In the genomic region with DNA sequence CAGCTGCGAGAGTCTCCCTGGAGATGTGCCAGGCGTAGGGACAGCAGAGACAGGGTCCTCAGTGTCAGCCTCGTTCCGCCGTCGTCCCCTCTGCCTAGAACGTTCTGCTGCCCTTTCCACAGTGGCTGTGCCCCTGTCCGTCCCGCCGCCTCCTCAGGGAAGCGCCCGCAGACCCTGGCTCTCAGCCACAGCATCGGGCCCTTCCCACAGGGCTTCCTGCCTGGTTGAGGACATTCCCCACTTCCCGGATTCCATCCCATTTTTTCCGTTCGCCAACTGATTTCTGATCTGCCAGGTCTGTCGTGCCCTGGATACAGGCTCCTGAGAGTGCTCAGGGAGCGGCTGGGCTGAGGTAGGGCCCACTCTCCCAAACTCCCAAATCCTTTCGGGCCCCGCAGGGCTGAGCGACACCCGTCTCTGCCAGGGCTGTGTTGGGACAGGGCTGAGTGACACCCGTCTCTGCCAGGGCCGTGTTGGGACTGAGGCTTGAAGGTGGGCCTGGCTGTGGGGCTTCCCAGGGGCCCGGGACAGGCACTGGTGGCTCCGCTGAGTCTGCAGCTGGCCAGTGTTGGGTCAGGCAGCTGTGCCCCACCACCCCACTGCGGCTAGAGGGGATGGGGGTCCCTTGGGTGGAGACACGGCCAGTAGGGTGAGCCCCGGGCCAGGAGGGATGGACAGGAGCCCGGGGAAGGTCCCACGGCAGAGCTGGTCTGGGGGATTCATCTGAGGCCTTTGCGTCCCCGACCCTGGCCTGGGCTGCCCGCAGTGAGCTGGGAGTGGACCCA, we compare ENCODE assay signal across 14 cellular contexts. TPM values are rescaled to one million over a fixed set of nuclear protein-coding genes. Genes with fewer than 3 reads are reported as not detected.
DNase-seq lines count a peak whose midpoint lies in the region; ATAC-seq lines count a peak whose summit lies in the region.
"Had no signal": no experiment of that assay in that cellular context is flagged by ENCODE, and none has a peak within 500 bp of the region (broad histone marks: within the 10 kb centered on the region; RNA-seq: fewer than 3 reads in every experiment).

No MANE protein-coding gene starts in this region.

- H3K4me3 ChIP-seq in skeletal muscle satellite cell (ENCODE audit: low read length), result no peak overlapping the region

- DNase-seq in NCI-H2029 (lab: John Stamatoyannopoulos, UW), result peak; percentile 41
- no peak for DNase-seq in NCI-H2029 treated with DMSO at 0.1 percent for 48 hours (lab: John Stamatoyannopoulos, UW)
- DNase-seq in SK-N-DZ (ENCODE audit: low spot score), result peak; percentile 51
- DNase-seq in dermis microvascular lymphatic vessel endothelial cell (ENCODE audit: low read depth in 2 of 2), result peak; percentile 14 to 45
- no peak for DNase-seq in HCEC 1CT
- no peak for DNase-seq in activated T-cell treated with anti-CD3 and anti-CD28 coated beads, Interleukin-2, amount 50 U/mL, for 48 hours
- no peak for DNase-seq in activated naive CD4-positive, alpha-beta T cell treated with anti-CD3 and anti-CD28 coated beads, Interleukin-2, amount 50 U/mL, for 72 hours (ENCODE audit: low spot score in 2 of 2)
- DNase-seq: CD4-positive, CD25-positive, alpha-beta regulatory T cell; DMS79; NCI-H1436 treated with DMSO at 0.1 percent for 48 hours had no signal

- no peaks in the 10 kb centered on the region for H3K27me3 ChIP-seq in skeletal muscle satellite cell (ENCODE audit: control insufficient read depth, insufficient read depth, low read length)

- H3K9ac ChIP-seq in skeletal muscle satellite cell (ENCODE audit: low read depth, low read length), result peak overlapping the region; percentile 24

- H3K9me3 ChIP-seq in skeletal muscle satellite cell (replicated peaks; ENCODE audit: low read length), result no peaks in the 10 kb centered on the region

- no peaks in the 10 kb centered on the region for H3K9me3 Mint-ChIP-seq in activated naive CD4-positive, alpha-beta T cell treated with anti-CD3 and anti-CD28 coated beads, Interleukin-2, amount 50 U/mL, for 72 hours
- H3K9me3 Mint-ChIP-seq: CD4-positive, CD25-positive, alpha-beta regulatory T cell; IgD-negative memory B cell had no signal

- no peaks in the 10 kb centered on the region for H3K36me3 Mint-ChIP-seq in activated naive CD4-positive, alpha-beta T cell treated with anti-CD3 and anti-CD28 coated beads, Interleukin-2, amount 50 U/mL, for 72 hours
- H3K36me3 Mint-ChIP-seq: CD4-positive, CD25-positive, alpha-beta regulatory T cell; IgD-negative memory B cell had no signal

- ATAC-seq in activated naive CD4-positive, alpha-beta T cell treated with anti-CD3 and anti-CD28 coated beads, Interleukin-2, amount 50 U/mL, for 72 hours, result no peak
- ATAC-seq: HCT116, Right ventricle myocardium inferior had no signal

- no peak overlapping the region for H3K27ac Mint-ChIP-seq in activated naive CD4-positive, alpha-beta T cell treated with anti-CD3 and anti-CD28 coated beads, Interleukin-2, amount 50 U/mL, for 72 hours
- H3K27ac Mint-ChIP-seq: IgD-negative memory B cell had no signal

- peaks cover 47% of the 10 kb centered on the region for H3K4me1 ChIP-seq in skeletal muscle satellite cell (ENCODE audit: control insufficient read depth, insufficient read depth, low read length)

- H3K36me3 ChIP-seq in skeletal muscle satellite cell (ENCODE audit: insufficient read depth, low read length), result peaks cover 11% of the 10 kb centered on the region

- peak overlapping the region; percentile 55 for H3K4me2 ChIP-seq in skeletal muscle satellite cell (ENCODE audit: low read length)

RNA-seq across cellular contexts. Expression of gene DNLZ, which starts 15.9 kb away (rescaled TPM):
- 39.9 and 53.5 TPM in 2 replicates for polyA plus RNA-seq in SK-N-DZ (2014; cell fraction: cytosol; rRNA removed)
- 53.5 and 73.3 TPM in 2 replicates for polyA plus RNA-seq in SK-N-DZ (2014; cell fraction: nucleus; rRNA removed)
- 12.5 and 15.0 TPM in 2 replicates for total RNA-seq in dermis microvascular lymphatic vessel endothelial cell
- total RNA-seq in skeletal muscle satellite cell (2012; rRNA removed), result 7.6 and 10.3 TPM in 2 replicates
- 10 to 100 TPM; 10.6 to 15.6 TPM for total RNA-seq in activated naive CD4-positive, alpha-beta T cell treated with anti-CD3 and anti-CD28 coated beads, Interleukin-2, amount 50 U/mL, for 72 hours

RNA-seq across cellular contexts. Expression of gene GPSM1, which starts 20.3 kb away (rescaled TPM):
- polyA plus RNA-seq in SK-N-DZ (2014; cell fraction: cytosol; rRNA removed), result 32.3 and 50.0 TPM in 2 replicates
- 93.4 and 93.5 TPM in 2 replicates for polyA plus RNA-seq in SK-N-DZ (2014; cell fraction: nucleus; rRNA removed)
- 16.2 and 28.2 TPM in 2 replicates for total RNA-seq in dermis microvascular lymphatic vessel endothelial cell
- total RNA-seq in skeletal muscle satellite cell (2012; rRNA removed), result 40.8 and 43.7 TPM in 2 replicates
- total RNA-seq in activated naive CD4-positive, alpha-beta T cell treated with anti-CD3 and anti-CD28 coated beads, Interleukin-2, amount 50 U/mL, for 72 hours, result 10 to 100 TPM in 1 of 2 donors, 1 to 10 TPM in 1; 8.5 to 12.3 TPM
- polyA plus RNA-seq: IgD-negative memory B cell had no signal

RNA-seq across cellular contexts. Expression of gene CARD9, which starts 25.8 kb away (rescaled TPM):
- polyA plus RNA-seq in SK-N-DZ (2014; cell fraction: cytosol; rRNA removed), result 23.8 and 38.6 TPM in 2 replicates
- 257 and 268 TPM in 2 replicates for polyA plus RNA-seq in SK-N-DZ (2014; cell fraction: nucleus; rRNA removed)
- total RNA-seq in dermis microvascular lymphatic vessel endothelial cell, result 0.13 and 0.26 TPM in 2 replicates
- 1.3 TPM in 2 replicates for total RNA-seq in skeletal muscle satellite cell (2012; rRNA removed)
- total RNA-seq in activated naive CD4-positive, alpha-beta T cell treated with anti-CD3 and anti-CD28 coated beads, Interleukin-2, amount 50 U/mL, for 72 hours, result 1 to 10 TPM; 1.3 to 1.7 TPM

RNA-seq across cellular contexts. Expression of gene CCDC187, which starts 43.8 kb away (rescaled TPM):
- 0.06 TPM in 1 of 2 replicates, not detected in the other for polyA plus RNA-seq in SK-N-DZ (2014; cell fraction: cytosol; rRNA removed)
- polyA plus RNA-seq in SK-N-DZ (2014; cell fraction: nucleus; rRNA removed), result 0.09 and 0.35 TPM in 2 replicates
- under 0.01 TPM in 1 of 2 replicates, not detected in the other for total RNA-seq in dermis microvascular lymphatic vessel endothelial cell
- total RNA-seq in skeletal muscle satellite cell (2012; rRNA removed), result under 0.01 TPM in 1 of 2 replicates, not detected in the other
- total RNA-seq in activated naive CD4-positive, alpha-beta T cell treated with anti-CD3 and anti-CD28 coated beads, Interleukin-2, amount 50 U/mL, for 72 hours, result under 1 TPM in 1 of 2 donors, not detected in 1; 0.02 TPM
- total RNA-seq: CD4-positive, CD25-positive, alpha-beta regulatory T cell; Right ventricle myocardium inferior had no signal
- polyA plus RNA-seq: CD4-positive, CD25-positive, alpha-beta regulatory T cell had no signal

RNA-seq across cellular contexts. Expression of gene SNAPC4, which starts 52.3 kb away (rescaled TPM):
- 9.6 and 12.5 TPM in 2 replicates for polyA plus RNA-seq in SK-N-DZ (2014; cell fraction: cytosol; rRNA removed)
- 47.5 and 49.7 TPM in 2 replicates for polyA plus RNA-seq in SK-N-DZ (2014; cell fraction: nucleus; rRNA removed)
- 3.5 and 5.6 TPM in 2 replicates for total RNA-seq in dermis microvascular lymphatic vessel endothelial cell
- 16.4 and 19.0 TPM in 2 replicates for total RNA-seq in skeletal muscle satellite cell (2012; rRNA removed)
- 10 to 100 TPM; 12.5 to 16.7 TPM for total RNA-seq in activated naive CD4-positive, alpha-beta T cell treated with anti-CD3 and anti-CD28 coated beads, Interleukin-2, amount 50 U/mL, for 72 hours

Comparison
In these comparisons a context has a peak if more than half of its experiments do, and no peak if none do; other contexts are left out.
1. DNase-seq: peak in NCI-H2029 (single experiment), SK-N-DZ (single experiment) and dermis microvascular lymphatic vessel endothelial cell (2 of 2); none in NCI-H2029 treated with DMSO at 0.1 percent for 48 hours (single experiment), HCEC 1CT (single experiment), activated T-cell treated with anti-CD3 and anti-CD28 coated beads, Interleukin-2, amount 50 U/mL, for 48 hours (0 of 2) and activated naive CD4-positive, alpha-beta T cell treated with anti-CD3 and anti-CD28 coated beads, Interleukin-2, amount 50 U/mL, for 72 hours (0 of 2).